In genomic region chr1:121230636-121231035, GRCh38 we compare ENCODE assay signal across 3 cellular contexts. TPM values are rescaled to one million over a fixed set of nuclear protein-coding genes. Genes with fewer than 3 reads are reported as not detected.
"Had no signal": no experiment of that assay in that cellular context is flagged by ENCODE, and none has a peak within 500 bp of the region (broad histone marks: within the 10 kb centered on the region; RNA-seq: fewer than 3 reads in every experiment).

No MANE protein-coding gene starts in this region.

RNA-seq across cellular contexts. Expression of gene FAM72B, which starts 46.5 kb away (rescaled TPM):
- total RNA-seq: ascending aorta, body of pancreas, bronchial epithelial cell had no signal
